Comparison of ENCODE assay signal across 1 cellular context in the genomic region with DNA sequence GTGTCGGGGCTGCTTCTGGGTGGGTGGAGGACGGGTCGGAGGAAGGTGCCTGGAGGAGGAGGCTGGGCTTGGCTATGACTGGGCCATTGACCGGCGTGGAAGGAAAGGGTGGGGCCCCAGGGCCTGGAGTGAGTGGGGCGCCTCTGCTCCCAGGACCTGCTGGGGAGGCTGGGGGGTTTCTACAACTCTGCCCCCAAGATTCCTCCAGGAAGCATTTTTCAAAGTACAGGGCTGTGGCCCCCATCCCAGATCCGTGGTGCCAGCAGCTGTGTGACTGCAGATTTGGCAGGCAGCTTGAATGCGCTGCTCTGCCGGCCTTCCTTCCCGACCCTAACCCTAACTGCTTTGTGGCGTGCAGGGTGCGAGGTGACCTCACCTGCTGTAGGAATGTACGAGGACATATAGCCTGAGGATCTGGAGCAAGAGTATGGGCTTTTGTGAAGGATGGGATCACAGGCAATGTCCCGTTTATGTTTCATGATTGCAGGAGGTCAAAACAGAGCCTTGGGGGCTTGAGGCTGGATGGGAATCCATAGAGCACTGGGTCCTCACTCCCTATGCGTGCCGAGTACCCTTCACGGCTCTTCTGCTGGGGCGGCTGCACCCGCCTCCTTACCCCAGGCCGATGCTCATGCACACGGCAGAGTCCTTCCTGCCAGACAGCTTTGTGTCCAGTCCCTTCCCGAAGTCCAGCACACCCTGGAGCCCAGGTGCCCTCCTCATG.
TF ChIP-seq lines count a peak whose summit lies in the region.

No MANE protein-coding gene starts in this region.

TF ChIP-seq in HepG2, 621 proteins besides CTCF, POLR2A, EP300 and RAD21:
- TF ChIP-seq, protein P1, sequence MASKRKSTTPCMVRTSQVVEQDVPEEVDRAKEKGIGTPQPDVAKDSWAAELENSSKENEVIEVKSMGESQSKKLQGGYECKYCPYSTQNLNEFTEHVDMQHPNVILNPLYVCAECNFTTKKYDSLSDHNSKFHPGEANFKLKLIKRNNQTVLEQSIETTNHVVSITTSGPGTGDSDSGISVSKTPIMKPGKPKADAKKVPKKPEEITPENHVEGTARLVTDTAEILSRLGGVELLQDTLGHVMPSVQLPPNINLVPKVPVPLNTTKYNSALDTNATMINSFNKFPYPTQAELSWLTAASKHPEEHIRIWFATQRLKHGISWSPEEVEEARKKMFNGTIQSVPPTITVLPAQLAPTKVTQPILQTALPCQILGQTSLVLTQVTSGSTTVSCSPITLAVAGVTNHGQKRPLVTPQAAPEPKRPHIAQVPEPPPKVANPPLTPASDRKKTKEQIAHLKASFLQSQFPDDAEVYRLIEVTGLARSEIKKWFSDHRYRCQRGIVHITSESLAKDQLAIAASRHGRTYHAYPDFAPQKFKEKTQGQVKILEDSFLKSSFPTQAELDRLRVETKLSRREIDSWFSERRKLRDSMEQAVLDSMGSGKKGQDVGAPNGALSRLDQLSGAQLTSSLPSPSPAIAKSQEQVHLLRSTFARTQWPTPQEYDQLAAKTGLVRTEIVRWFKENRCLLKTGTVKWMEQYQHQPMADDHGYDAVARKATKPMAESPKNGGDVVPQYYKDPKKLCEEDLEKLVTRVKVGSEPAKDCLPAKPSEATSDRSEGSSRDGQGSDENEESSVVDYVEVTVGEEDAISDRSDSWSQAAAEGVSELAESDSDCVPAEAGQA (IDR thresholded peaks at IDR 0.05; ENCODE audit: low read depth): no peak
- TF ChIP-seq, protein P1 (CRISPR knock-in tag; IDR thresholded peaks at IDR 0.05; ENCODE audit: borderline replicate concordance): no peak
- TF ChIP-seq KDM5A (IDR thresholded peaks at IDR 0.05; ENCODE audit: borderline replicate concordance, low read length) (no peak), GATAD2A (CRISPR knock-in tag; IDR thresholded peaks at IDR 0.05) (no peak), SMAD1 (CRISPR knock-in tag; IDR thresholded peaks at IDR 0.05; ENCODE audit: borderline replicate concordance, low read depth) (no peak)
- TF ChIP-seq, protein P2, sequence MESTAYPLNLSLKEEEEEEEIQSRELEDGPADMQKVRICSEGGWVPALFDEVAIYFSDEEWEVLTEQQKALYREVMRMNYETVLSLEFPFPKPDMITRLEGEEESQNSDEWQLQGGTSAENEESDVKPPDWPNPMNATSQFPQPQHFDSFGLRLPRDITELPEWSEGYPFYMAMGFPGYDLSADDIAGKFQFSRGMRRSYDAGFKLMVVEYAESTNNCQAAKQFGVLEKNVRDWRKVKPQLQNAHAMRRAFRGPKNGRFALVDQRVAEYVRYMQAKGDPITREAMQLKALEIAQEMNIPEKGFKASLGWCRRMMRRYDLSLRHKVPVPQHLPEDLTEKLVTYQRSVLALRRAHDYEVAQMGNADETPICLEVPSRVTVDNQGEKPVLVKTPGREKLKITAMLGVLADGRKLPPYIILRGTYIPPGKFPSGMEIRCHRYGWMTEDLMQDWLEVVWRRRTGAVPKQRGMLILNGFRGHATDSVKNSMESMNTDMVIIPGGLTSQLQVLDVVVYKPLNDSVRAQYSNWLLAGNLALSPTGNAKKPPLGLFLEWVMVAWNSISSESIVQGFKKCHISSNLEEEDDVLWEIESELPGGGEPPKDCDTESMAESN (CRISPR knock-in tag; conservative IDR thresholded peaks at IDR 0.05): no peak
- TF ChIP-seq, protein P3, sequence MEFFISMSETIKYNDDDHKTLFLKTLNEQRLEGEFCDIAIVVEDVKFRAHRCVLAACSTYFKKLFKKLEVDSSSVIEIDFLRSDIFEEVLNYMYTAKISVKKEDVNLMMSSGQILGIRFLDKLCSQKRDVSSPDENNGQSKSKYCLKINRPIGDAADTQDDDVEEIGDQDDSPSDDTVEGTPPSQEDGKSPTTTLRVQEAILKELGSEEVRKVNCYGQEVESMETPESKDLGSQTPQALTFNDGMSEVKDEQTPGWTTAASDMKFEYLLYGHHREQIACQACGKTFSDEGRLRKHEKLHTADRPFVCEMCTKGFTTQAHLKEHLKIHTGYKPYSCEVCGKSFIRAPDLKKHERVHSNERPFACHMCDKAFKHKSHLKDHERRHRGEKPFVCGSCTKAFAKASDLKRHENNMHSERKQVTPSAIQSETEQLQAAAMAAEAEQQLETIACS (CRISPR knock-in tag; IDR thresholded peaks at IDR 0.05): no peak
- TF ChIP-seq, protein P4, sequence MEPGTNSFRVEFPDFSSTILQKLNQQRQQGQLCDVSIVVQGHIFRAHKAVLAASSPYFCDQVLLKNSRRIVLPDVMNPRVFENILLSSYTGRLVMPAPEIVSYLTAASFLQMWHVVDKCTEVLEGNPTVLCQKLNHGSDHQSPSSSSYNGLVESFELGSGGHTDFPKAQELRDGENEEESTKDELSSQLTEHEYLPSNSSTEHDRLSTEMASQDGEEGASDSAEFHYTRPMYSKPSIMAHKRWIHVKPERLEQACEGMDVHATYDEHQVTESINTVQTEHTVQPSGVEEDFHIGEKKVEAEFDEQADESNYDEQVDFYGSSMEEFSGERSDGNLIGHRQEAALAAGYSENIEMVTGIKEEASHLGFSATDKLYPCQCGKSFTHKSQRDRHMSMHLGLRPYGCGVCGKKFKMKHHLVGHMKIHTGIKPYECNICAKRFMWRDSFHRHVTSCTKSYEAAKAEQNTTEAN (CRISPR knock-in tag; conservative IDR thresholded peaks at IDR 0.05): no peak
- TF ChIP-seq, protein P5, sequence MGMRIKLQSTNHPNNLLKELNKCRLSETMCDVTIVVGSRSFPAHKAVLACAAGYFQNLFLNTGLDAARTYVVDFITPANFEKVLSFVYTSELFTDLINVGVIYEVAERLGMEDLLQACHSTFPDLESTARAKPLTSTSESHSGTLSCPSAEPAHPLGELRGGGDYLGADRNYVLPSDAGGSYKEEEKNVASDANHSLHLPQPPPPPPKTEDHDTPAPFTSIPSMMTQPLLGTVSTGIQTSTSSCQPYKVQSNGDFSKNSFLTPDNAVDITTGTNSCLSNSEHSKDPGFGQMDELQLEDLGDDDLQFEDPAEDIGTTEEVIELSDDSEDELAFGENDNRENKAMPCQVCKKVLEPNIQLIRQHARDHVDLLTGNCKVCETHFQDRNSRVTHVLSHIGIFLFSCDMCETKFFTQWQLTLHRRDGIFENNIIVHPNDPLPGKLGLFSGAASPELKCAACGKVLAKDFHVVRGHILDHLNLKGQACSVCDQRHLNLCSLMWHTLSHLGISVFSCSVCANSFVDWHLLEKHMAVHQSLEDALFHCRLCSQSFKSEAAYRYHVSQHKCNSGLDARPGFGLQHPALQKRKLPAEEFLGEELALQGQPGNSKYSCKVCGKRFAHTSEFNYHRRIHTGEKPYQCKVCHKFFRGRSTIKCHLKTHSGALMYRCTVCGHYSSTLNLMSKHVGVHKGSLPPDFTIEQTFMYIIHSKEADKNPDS (CRISPR knock-in tag; IDR thresholded peaks at IDR 0.05): no peak
- TF ChIP-seq, protein P6, sequence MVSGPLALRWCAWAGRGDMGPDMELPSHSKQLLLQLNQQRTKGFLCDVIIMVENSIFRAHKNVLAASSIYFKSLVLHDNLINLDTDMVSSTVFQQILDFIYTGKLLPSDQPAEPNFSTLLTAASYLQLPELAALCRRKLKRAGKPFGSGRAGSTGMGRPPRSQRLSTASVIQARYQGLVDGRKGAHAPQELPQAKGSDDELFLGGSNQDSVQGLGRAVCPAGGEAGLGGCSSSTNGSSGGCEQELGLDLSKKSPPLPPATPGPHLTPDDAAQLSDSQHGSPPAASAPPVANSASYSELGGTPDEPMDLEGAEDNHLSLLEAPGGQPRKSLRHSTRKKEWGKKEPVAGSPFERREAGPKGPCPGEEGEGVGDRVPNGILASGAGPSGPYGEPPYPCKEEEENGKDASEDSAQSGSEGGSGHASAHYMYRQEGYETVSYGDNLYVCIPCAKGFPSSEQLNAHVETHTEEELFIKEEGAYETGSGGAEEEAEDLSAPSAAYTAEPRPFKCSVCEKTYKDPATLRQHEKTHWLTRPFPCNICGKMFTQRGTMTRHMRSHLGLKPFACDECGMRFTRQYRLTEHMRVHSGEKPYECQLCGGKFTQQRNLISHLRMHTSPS (CRISPR knock-in tag; IDR thresholded peaks at IDR 0.05; ENCODE audit: low read depth): no peak
- TF ChIP-seq, protein P7, sequence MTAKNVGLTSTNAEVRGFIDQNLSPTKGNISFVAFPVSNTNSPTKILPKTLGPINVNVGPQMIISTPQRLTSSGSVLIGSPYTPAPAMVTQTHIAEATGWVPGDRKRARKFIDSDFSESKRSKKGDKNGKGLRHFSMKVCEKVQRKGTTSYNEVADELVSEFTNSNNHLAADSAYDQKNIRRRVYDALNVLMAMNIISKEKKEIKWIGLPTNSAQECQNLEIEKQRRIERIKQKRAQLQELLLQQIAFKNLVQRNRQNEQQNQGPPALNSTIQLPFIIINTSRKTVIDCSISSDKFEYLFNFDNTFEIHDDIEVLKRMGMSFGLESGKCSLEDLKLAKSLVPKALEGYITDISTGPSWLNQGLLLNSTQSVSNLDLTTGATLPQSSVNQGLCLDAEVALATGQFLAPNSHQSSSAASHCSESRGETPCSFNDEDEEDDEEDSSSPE (CRISPR knock-in tag; IDR thresholded peaks at IDR 0.05): no peak
